1 cellular context compared by ENCODE assay signal in genomic region chr2:54330226-54331094, GRCh38.
A peak's percentile ranks its signal among the peaks of the same experiment; 100 is the strongest.
TF ChIP-seq lines count a peak whose summit lies in the region.

No MANE protein-coding gene starts in this region.

TF ChIP-seq in HepG2, 621 proteins besides CTCF, POLR2A, EP300 and RAD21 (continued from another document and continues in another):
- TF ChIP-seq AFF4 (CRISPR knock-in tag; IDR thresholded peaks at IDR 0.05) = no peak
- TF ChIP-seq CC2D1A (CRISPR knock-in tag; IDR thresholded peaks at IDR 0.05) = no peak
- peak; percentile 90 for TF ChIP-seq IKZF5 (CRISPR knock-in tag; IDR thresholded peaks at IDR 0.05)
- peak; percentile 57; the same call in 1 of the 2 replicates for TF ChIP-seq ELF3 (CRISPR knock-in tag; IDR thresholded peaks at IDR 0.05)
- TF ChIP-seq BRF2 (CRISPR knock-in tag; IDR thresholded peaks at IDR 0.05) = peak; percentile 86
- no peak for TF ChIP-seq GMEB2 (CRISPR knock-in tag; IDR thresholded peaks at IDR 0.05; ENCODE audit: low read depth)
- no peak for TF ChIP-seq MZF1 (CRISPR knock-in tag; IDR thresholded peaks at IDR 0.05; ENCODE audit: borderline replicate concordance)
- TF ChIP-seq ZBTB1 (CRISPR knock-in tag; IDR thresholded peaks at IDR 0.05; ENCODE audit: borderline replicate concordance) = 0 out of 2 replicates have a peak, but pooled peaks have one; percentile 22
- TF ChIP-seq NR2F1 (CRISPR knock-in tag; IDR thresholded peaks at IDR 0.05) = no peak
- TF ChIP-seq SKIL (CRISPR knock-in tag; IDR thresholded peaks at IDR 0.05; ENCODE audit: borderline replicate concordance) = no peak
- peak; percentile 89; the same call in 1 of the 2 replicates for TF ChIP-seq STAT6 (CRISPR knock-in tag; IDR thresholded peaks at IDR 0.05; ENCODE audit: borderline replicate concordance)
- no peak for TF ChIP-seq CENPBD1 (CRISPR knock-in tag; IDR thresholded peaks at IDR 0.05; ENCODE audit: borderline replicate concordance, low read depth)
- peak; percentile 93 for TF ChIP-seq RFX1 (IDR thresholded peaks at IDR 0.05)
- no peak for TF ChIP-seq ZNF850 (CRISPR knock-in tag; conservative IDR thresholded peaks at IDR 0.05)
- TF ChIP-seq NPAS2 (CRISPR knock-in tag; IDR thresholded peaks at IDR 0.05; ENCODE audit: borderline replicate concordance) = no peak
- TF ChIP-seq ZNF550 (CRISPR knock-in tag; IDR thresholded peaks at IDR 0.05; ENCODE audit: borderline replicate concordance) = no peak
- peak; percentile 41; the same call in 1 of the 2 replicates for TF ChIP-seq RBAK (CRISPR knock-in tag; IDR thresholded peaks at IDR 0.05)
- TF ChIP-seq U2AF1 (optimal IDR thresholded peaks at IDR 0.05; ENCODE audit: low read depth, low read length) = no peak
- peak; percentile 14; the same call in 1 of the 2 replicates for TF ChIP-seq SUZ12 (IDR thresholded peaks at IDR 0.05; ENCODE audit: low read depth, low read length)
- peak; percentile 94; the same call in 1 of the 2 replicates for TF ChIP-seq ZNF567 (CRISPR knock-in tag; IDR thresholded peaks at IDR 0.05; ENCODE audit: borderline replicate concordance)
- TF ChIP-seq TSC22D2 (CRISPR knock-in tag; IDR thresholded peaks at IDR 0.05; ENCODE audit: borderline replicate concordance) = 0 out of 2 replicates have a peak, but pooled peaks have one; percentile 66
- peak; percentile 76; the same call in 1 of the 2 replicates for TF ChIP-seq ZNF317 (CRISPR knock-in tag; IDR thresholded peaks at IDR 0.05)
- no peak for TF ChIP-seq ZNF10 (CRISPR knock-in tag; IDR thresholded peaks at IDR 0.05; ENCODE audit: borderline replicate concordance, low read depth)
- no peak; the same call in 1 of the 2 replicates for TF ChIP-seq CSRNP1 (CRISPR knock-in tag; IDR thresholded peaks at IDR 0.05)
- TF ChIP-seq ZNF503 (CRISPR knock-in tag; IDR thresholded peaks at IDR 0.05) = 0 out of 2 replicates have a peak, but pooled peaks have one; percentile 57
- TF ChIP-seq SOX13 (IDR thresholded peaks at IDR 0.05) = no peak
- peak in 1 of 2 experiments; percentile 55; a peak in 2 of 4 replicates for TF ChIP-seq SOX13 (CRISPR knock-in tag; conservative IDR thresholded peaks at IDR 0.05 in 1 of 2, IDR thresholded peaks at IDR 0.05 in 1 of 2)
- TF ChIP-seq TMF1 (CRISPR knock-in tag; IDR thresholded peaks at IDR 0.05; ENCODE audit: low read depth) = 0 out of 2 replicates have a peak, but pooled peaks have one; percentile 69
- no peak for TF ChIP-seq CENPX (CRISPR knock-in tag; IDR thresholded peaks at IDR 0.05)
- peak; percentile 92 for TF ChIP-seq ZNF772 (CRISPR knock-in tag; IDR thresholded peaks at IDR 0.05)
- TF ChIP-seq MTERF4 (CRISPR knock-in tag; IDR thresholded peaks at IDR 0.05) = no peak
- no peak; the same call in 1 of the 2 replicates for TF ChIP-seq ATF6 (CRISPR knock-in tag; conservative IDR thresholded peaks at IDR 0.05)
- 0 out of 2 replicates have a peak, but pooled peaks have one; percentile 79 for TF ChIP-seq ZNF446 (CRISPR knock-in tag; IDR thresholded peaks at IDR 0.05)
- TF ChIP-seq ZNF672 (CRISPR knock-in tag; IDR thresholded peaks at IDR 0.05) = no peak
- TF ChIP-seq DR1 (CRISPR knock-in tag; IDR thresholded peaks at IDR 0.05) = peak; percentile 70
- peak; percentile 74; the same call in 1 of the 2 replicates for TF ChIP-seq ZSCAN22 (CRISPR knock-in tag; IDR thresholded peaks at IDR 0.05)
- TF ChIP-seq ZNF841 (CRISPR knock-in tag; IDR thresholded peaks at IDR 0.05; ENCODE audit: borderline replicate concordance) = no peak
- TF ChIP-seq ZNF430 (CRISPR knock-in tag; IDR thresholded peaks at IDR 0.05) = peak; percentile 98
